Comparison of ENCODE assay signal across 9 cellular contexts in genomic region chr1:63892632-63893395, GRCh38.
DNase-seq lines count a peak whose midpoint lies in the region; ATAC-seq and TF ChIP-seq lines count a peak whose summit lies in the region.
"Had no signal": no experiment of that assay in that cellular context is flagged by ENCODE, and none has a peak within 500 bp of the region (broad histone marks: within the 10 kb centered on the region; RNA-seq: fewer than 3 reads in every experiment).

No MANE protein-coding gene starts in this region.

- H3K36me3 Mint-ChIP-seq in IgD-negative memory B cell = no peaks in the 10 kb centered on the region

- H3K4me3 ChIP-seq in GM12865 (ENCODE audit: low read depth, low read length) = no peak overlapping the region
- peak overlapping the region; percentile 44 for H3K4me3 ChIP-seq in adipocyte (ENCODE audit: low read length)
- no peak overlapping the region for H3K4me3 ChIP-seq in effector memory CD4-positive, alpha-beta T cell (ENCODE audit: insufficient read depth, low read depth, low read length, poor library complexity, severe bottlenecking)
- H3K4me3 ChIP-seq: right lobe of liver had no signal

- TF ChIP-seq CTCF in GM12865 (IDR thresholded peaks at IDR 0.05; ENCODE audit: insufficient read depth, low read depth, low read length, missing control alignments) = no peak

- peaks cover 23% of the 10 kb centered on the region for H3K27me3 Mint-ChIP-seq in IgD-negative memory B cell

- peaks cover 35% of the 10 kb centered on the region for H3K4me1 ChIP-seq in adipocyte (ENCODE audit: control insufficient read depth, insufficient read depth, low read length)
- no peaks in the 10 kb centered on the region for H3K4me1 ChIP-seq in effector memory CD4-positive, alpha-beta T cell (ENCODE audit: control insufficient read depth, insufficient read depth, low read length, poor library complexity, severe bottlenecking)
- H3K4me1 ChIP-seq: right lobe of liver had no signal

- H3K27me3 ChIP-seq in adipocyte (replicated peaks; ENCODE audit: control insufficient read depth, insufficient read depth, low read length) = no peaks in the 10 kb centered on the region
- no peaks in the 10 kb centered on the region for H3K27me3 ChIP-seq in effector memory CD4-positive, alpha-beta T cell (replicated peaks; ENCODE audit: control insufficient read depth, insufficient read depth, low read length, poor library complexity, severe bottlenecking)
- H3K27me3 ChIP-seq: right lobe of liver had no signal

- H3K27ac Mint-ChIP-seq in IgD-negative memory B cell = peak overlapping the region; percentile 41 to 88 (median 48)

- peaks cover 0 to 11% (median 7%) of the 10 kb centered on the region in 3 donors for H3K9me3 Mint-ChIP-seq in IgD-negative memory B cell

- no peaks in the 10 kb centered on the region for H3K36me3 ChIP-seq in adipocyte (ENCODE audit: control insufficient read depth, insufficient read depth, low read length, severe bottlenecking)
- no peaks in the 10 kb centered on the region for H3K36me3 ChIP-seq in effector memory CD4-positive, alpha-beta T cell (ENCODE audit: control insufficient read depth, insufficient read depth, low read length)
- H3K36me3 ChIP-seq: right lobe of liver had no signal

- peak; percentile 99 for ATAC-seq in GM21529 (IDR thresholded peaks at IDR 0.05; ENCODE audit: unreplicated experiment)

- H3K27ac ChIP-seq in effector memory CD4-positive, alpha-beta T cell (ENCODE audit: insufficient read depth, low read length, poor library complexity, severe bottlenecking) = no peak overlapping the region
- H3K27ac ChIP-seq: right lobe of liver had no signal

- H3K9ac ChIP-seq in adipocyte (ENCODE audit: low read length) = peak overlapping the region; percentile 54

- peaks cover 21 to 36% (median 26%) of the 10 kb centered on the region in 3 donors for H3K4me1 Mint-ChIP-seq in IgD-negative memory B cell

- peak overlapping the region; percentile 1 to 79 (median 42) for H3K4me3 Mint-ChIP-seq in IgD-negative memory B cell

- DNase-seq in GM12865 (ENCODE audit: low read depth) (peak; percentile 84), adipocyte (ENCODE audit: low read depth) (peak; percentile 87), kidney glomerular epithelial cell (lab: John Stamatoyannopoulos, UW) (peak; percentile 88), ureter (ENCODE audit: low spot score) (peak; percentile 47), OCI-M1 (lab: John Stamatoyannopoulos, UW) (no peak)
- DNase-seq in effector memory CD4-positive, alpha-beta T cell = no peak
- DNase-seq: right lobe of liver had no signal

- H3K9me3 ChIP-seq in adipocyte (ENCODE audit: control insufficient read depth, low read length) = no peaks in the 10 kb centered on the region
- no peaks in the 10 kb centered on the region for H3K9me3 ChIP-seq in effector memory CD4-positive, alpha-beta T cell (ENCODE audit: control insufficient read depth, low read length)
- H3K9me3 ChIP-seq: right lobe of liver had no signal

Comparison
In these comparisons a context has a peak if more than half of its experiments do, and no peak if none do; other contexts are left out.
1. DNase-seq: peak in GM12865 (single experiment), adipocyte (single experiment), kidney glomerular epithelial cell (single experiment) and ureter (single experiment); none in OCI-M1 (single experiment) and effector memory CD4-positive, alpha-beta T cell (0 of 3).